18 cellular contexts compared by ENCODE assay signal in genomic region chr12:52316290-52316689, GRCh38. TPM values are rescaled to one million over a fixed set of nuclear protein-coding genes. Genes with fewer than 3 reads are reported as not detected.
"Had no signal": no experiment of that assay in that cellular context is flagged by ENCODE, and none has a peak within 500 bp of the region (broad histone marks: within the 10 kb centered on the region; RNA-seq: fewer than 3 reads in every experiment).

No MANE protein-coding gene starts in this region.

- H3K27ac ChIP-seq: HL-60, KMS-11 had no signal

- FAIRE-seq: HTR-8/SVneo, K562, RCC 7860 had no signal

- H3K4me2 ChIP-seq: KMS-11, SK-N-SH had no signal

- H3K9ac ChIP-seq: KMS-11, SK-N-SH had no signal

- H3K4me3 ChIP-seq: K562 had no signal

- H3K9me3 ChIP-seq: SK-N-SH had no signal

- DNase-seq: MM.1S, NCI-H1436 treated with DMSO at 0.1 percent for 48 hours, NCI-H187 treated with DMSO at 0.1 percent for 48 hours, NCI-H2029 treated with DMSO at 0.1 percent for 48 hours, NCI-H2227 treated with DMSO at 0.1 percent for 48 hours, NCI-H524 treated with DMSO at 0.1 percent for 48 hours, NCI-H774, Right ventricle myocardium superior, SK-N-SH had no signal

RNA-seq across cellular contexts. Expression of gene KRT83, which starts 4.9 kb away (rescaled TPM):
- total RNA-seq: K562, Right ventricle myocardium superior, SK-MEL-5 had no signal
- polyA plus RNA-seq: IgD-negative memory B cell, K562 had no signal

RNA-seq across cellular contexts. Expression of gene KRT81, which starts 25.0 kb away (rescaled TPM):
- total RNA-seq: Right ventricle myocardium superior had no signal
- polyA plus RNA-seq: IgD-negative memory B cell, K562 had no signal

RNA-seq across cellular contexts. Expression of gene KRT86, which starts 41.8 kb away (rescaled TPM):
- total RNA-seq: K562, Right ventricle myocardium superior, SK-MEL-5 had no signal
- polyA plus RNA-seq: IgD-negative memory B cell, K562 had no signal

RNA-seq across cellular contexts. Expression of gene KRT85, which starts 51.0 kb away (rescaled TPM):
- total RNA-seq: K562, M059J, NCI-H460, Right ventricle myocardium superior, SK-MEL-5 had no signal
- polyA plus RNA-seq: IgD-negative memory B cell, K562, SK-N-SH had no signal
